8 cellular contexts compared by ENCODE assay signal in genomic region chr5:112976432-112977309, GRCh38. TPM values are rescaled to one million over a fixed set of nuclear protein-coding genes. Genes with fewer than 3 reads are reported as not detected.
DNase-seq lines count a peak whose midpoint lies in the region; ATAC-seq and TF ChIP-seq lines count a peak whose summit lies in the region.

TSS of gene DCP2 (plus strand) at chr5:112976798. CDS start at chr5:112976934, 136 bp downstream.

- no peak for TF ChIP-seq CTCF in suprapubic skin (IDR thresholded peaks at IDR 0.05)

- no peaks in the 10 kb centered on the region for H3K9me3 ChIP-seq in suprapubic skin

- under 1% methylated on average over 65 of the region's 75 CpGs for WGBS in suprapubic skin

- DNase-seq in NCI-H1092 treated with DMSO at 0.1 percent for 48 hours (lab: John Stamatoyannopoulos, UW): peak; percentile 97
- DNase-seq in SKM-1 (lab: John Stamatoyannopoulos, UW; ENCODE audit: unreplicated experiment): peak; percentile 97
- peak; percentile 94 to 96 for DNase-seq in activated naive CD4-positive, alpha-beta T cell treated with anti-CD3 and anti-CD28 coated beads, Interleukin-2, amount 50 U/mL, for 72 hours (ENCODE audit: low spot score in 2 of 2)
- DNase-seq in globus pallidus (ENCODE audit: low spot score): peak; percentile 98
- DNase-seq in nucleus accumbens (lab: John Stamatoyannopoulos, UW): peak; percentile 56 to 98 (median 91)
- DNase-seq in suprapubic skin (ENCODE audit: low spot score in 2 of 2): peak; percentile 94 to 95

- no peaks in the 10 kb centered on the region for H3K27me3 ChIP-seq in suprapubic skin

- peak; percentile 99 for ATAC-seq in HG02610 (IDR thresholded peaks at IDR 0.05; ENCODE audit: unreplicated experiment)
- ATAC-seq in activated naive CD4-positive, alpha-beta T cell treated with anti-CD3 and anti-CD28 coated beads, Interleukin-2, amount 50 U/mL, for 72 hours: peak; percentile 97 to 98

- no peaks in the 10 kb centered on the region for H3K9me3 Mint-ChIP-seq in activated naive CD4-positive, alpha-beta T cell treated with anti-CD3 and anti-CD28 coated beads, Interleukin-2, amount 50 U/mL, for 72 hours

- H3K4me3 ChIP-seq in GM08714 (ENCODE audit: low read length) (peak within 1 kb of the TSS; percentile 97), suprapubic skin (peak within 1 kb of the TSS; percentile 94)

- peak in 1 of 2 donors; percentile 73 for TF ChIP-seq POLR2A in suprapubic skin (IDR thresholded peaks at IDR 0.05)

- H3K27ac ChIP-seq in suprapubic skin: peak within 1 kb of the TSS; percentile 96

- H3K4me1 ChIP-seq in suprapubic skin: peaks cover 48% of the 10 kb centered on the region

- H3K36me3 ChIP-seq in suprapubic skin: no peaks in the 10 kb centered on the region

- H3K27ac Mint-ChIP-seq in activated naive CD4-positive, alpha-beta T cell treated with anti-CD3 and anti-CD28 coated beads, Interleukin-2, amount 50 U/mL, for 72 hours: peak within 1 kb of the TSS; percentile 94 to 99

- H3K36me3 Mint-ChIP-seq in activated naive CD4-positive, alpha-beta T cell treated with anti-CD3 and anti-CD28 coated beads, Interleukin-2, amount 50 U/mL, for 72 hours: peaks cover 17 to 30% of the 10 kb centered on the region in 2 donors

- no peak for TF ChIP-seq EP300 in suprapubic skin (IDR thresholded peaks at IDR 0.05)

RNA-seq across cellular contexts. Expression of gene DCP2, which starts in this region (rescaled TPM):
- total RNA-seq in activated naive CD4-positive, alpha-beta T cell treated with anti-CD3 and anti-CD28 coated beads, Interleukin-2, amount 50 U/mL, for 72 hours: 100 to 1,000 TPM in 1 of 2 donors, 10 to 100 TPM in 1; 82.8 to 136 TPM
- 10 to 100 TPM; 11.3 to 45.5 (median 23.0) TPM for total RNA-seq in suprapubic skin

Comparison
In these comparisons a context has a peak if more than half of its experiments do, and no peak if none do; other contexts are left out.
1. Peak in every context shown above with its lines: DNase-seq, ATAC-seq, H3K4me3 ChIP-seq and H3K27ac ChIP-seq.